ENCODE assay signal across 16 cellular contexts in genomic region chr2:71340176-71340575, GRCh38.
"Had no signal": no experiment of that assay in that cellular context is flagged by ENCODE, and none has a peak within 500 bp of the region (broad histone marks: within the 10 kb centered on the region; RNA-seq: fewer than 3 reads in every experiment).

No MANE protein-coding gene starts in this region.

- H3K27me3 ChIP-seq: brain microvascular endothelial cell, foreskin keratinocyte, right lobe of liver, stomach had no signal

- H3K4me3 ChIP-seq: coronary artery, right lobe of liver, smooth muscle cell, stomach had no signal

- H3K9me3 Mint-ChIP-seq: activated CD8-positive, alpha-beta T cell treated with anti-CD3 and anti-CD28 coated beads for 36 hours; activated naive CD8-positive, alpha-beta T cell treated with anti-CD3 and anti-CD28 coated beads, Interleukin-2, amount 10 ng/mL, durations not matched to agents 7 days and 5 days; central memory CD8-positive, alpha-beta T cell; T-helper 1 cell treated with Interleukin-12 subunit alpha and Interleukin-12 subunit beta and Interleukin-4 antibody, amounts not matched to agents 30 μg/mL and 1 μg/mL, for 36 hours had no signal

- DNase-seq: activated CD4-positive, alpha-beta T cell treated with anti-CD3 and anti-CD28 coated beads for 4 hours; activated CD8-positive, alpha-beta T cell treated with anti-CD3 and anti-CD28 coated beads for 36 hours; activated gamma-delta T cell; activated naive CD8-positive, alpha-beta T cell treated with anti-CD3 and anti-CD28 coated beads, Interleukin-2, amount 10 ng/mL, durations not matched to agents 7 days and 5 days; activated T-cell treated with anti-CD3 and anti-CD28 coated beads, Interleukin-2, amount 50 U/mL, for 48 hours; anterior cingulate cortex; brain microvascular endothelial cell; effector CD4-positive, alpha-beta T cell; foreskin keratinocyte; left ventricle myocardium superior; right lobe of liver; stomach had no signal

- H3K4me3 Mint-ChIP-seq: activated CD8-positive, alpha-beta T cell treated with anti-CD3 and anti-CD28 coated beads for 36 hours; activated naive CD8-positive, alpha-beta T cell treated with anti-CD3 and anti-CD28 coated beads, Interleukin-2, amount 10 ng/mL, durations not matched to agents 7 days and 5 days; central memory CD8-positive, alpha-beta T cell; T-helper 1 cell treated with Interleukin-12 subunit alpha and Interleukin-12 subunit beta and Interleukin-4 antibody, amounts not matched to agents 30 μg/mL and 1 μg/mL, for 36 hours had no signal

- H3K27ac ChIP-seq: brain microvascular endothelial cell, coronary artery, foreskin keratinocyte, stomach had no signal

- H3K27me3 Mint-ChIP-seq: activated CD8-positive, alpha-beta T cell treated with anti-CD3 and anti-CD28 coated beads for 36 hours; activated naive CD8-positive, alpha-beta T cell treated with anti-CD3 and anti-CD28 coated beads, Interleukin-2, amount 10 ng/mL, durations not matched to agents 7 days and 5 days; central memory CD8-positive, alpha-beta T cell had no signal

- H3K27ac Mint-ChIP-seq: activated CD8-positive, alpha-beta T cell treated with anti-CD3 and anti-CD28 coated beads for 36 hours; activated naive CD8-positive, alpha-beta T cell treated with anti-CD3 and anti-CD28 coated beads, Interleukin-2, amount 10 ng/mL, durations not matched to agents 7 days and 5 days; T-helper 1 cell treated with Interleukin-12 subunit alpha and Interleukin-12 subunit beta and Interleukin-4 antibody, amounts not matched to agents 30 μg/mL and 1 μg/mL, for 36 hours had no signal
